In the genomic region with DNA sequence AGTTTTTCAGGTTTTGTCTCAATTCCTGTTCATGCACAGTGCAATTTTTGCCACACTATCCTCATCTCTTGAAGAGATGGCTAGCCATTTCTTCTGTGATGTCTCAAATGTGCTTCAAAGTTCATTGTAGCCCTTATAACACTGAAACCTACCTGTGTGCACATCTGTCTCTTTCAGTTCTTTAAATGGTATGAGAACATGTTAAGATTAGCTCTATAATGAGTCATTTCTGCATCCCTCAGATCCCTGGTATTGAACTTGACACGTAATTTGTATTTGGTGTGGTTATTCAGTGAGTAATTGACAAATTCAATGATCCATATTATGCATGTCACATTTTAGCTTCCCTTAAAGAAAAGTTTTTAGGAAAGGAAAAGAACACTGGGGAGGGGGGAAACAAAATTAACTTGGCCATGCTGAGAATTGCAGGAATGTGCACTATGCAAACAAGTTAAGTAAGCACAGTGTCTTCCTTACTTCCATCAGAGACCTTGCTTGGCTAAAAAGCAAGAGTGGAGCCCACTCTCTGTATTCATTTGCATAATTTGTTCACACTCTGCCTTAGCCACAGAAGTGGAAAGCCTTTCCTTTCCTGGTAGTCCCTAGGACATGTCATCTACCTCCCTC, we compare ENCODE assay signal across 13 cellular contexts.
DNase-seq lines count a peak whose midpoint lies in the region; ATAC-seq and TF ChIP-seq lines count a peak whose summit lies in the region.
"Had no signal": no experiment of that assay in that cellular context is flagged by ENCODE, and none has a peak within 500 bp of the region (broad histone marks: within the 10 kb centered on the region; RNA-seq: fewer than 3 reads in every experiment).

No MANE protein-coding gene starts in this region.

- H3K9me3 ChIP-seq in thyroid gland: no peaks in the 10 kb centered on the region

- no peak overlapping the region for H3K4me3 Mint-ChIP-seq in stimulated activated memory B cell treated with anti-CD40 and anti-IgM and Interleukin-4, amounts not matched to agents 10 μg/mL and 1 μg/mL and 100 μg/mL, for 72 hours
- H3K4me3 Mint-ChIP-seq: activated naive CD4-positive, alpha-beta T cell treated with anti-CD3 and anti-CD28 coated beads, Interleukin-2, amount 50 U/mL, for 24 hours; dendritic cell treated with granulocyte-macrophage colony-stimulating factor and Interleukin-4, amounts not matched to agents 40 ng/mL and 50 ng/mL, for 4 days had no signal

- H3K27me3 Mint-ChIP-seq in stimulated activated memory B cell treated with anti-CD40 and anti-IgM and Interleukin-4, amounts not matched to agents 10 μg/mL and 1 μg/mL and 100 μg/mL, for 72 hours: no peaks in the 10 kb centered on the region
- H3K27me3 Mint-ChIP-seq: activated naive CD4-positive, alpha-beta T cell treated with anti-CD3 and anti-CD28 coated beads, Interleukin-2, amount 50 U/mL, for 24 hours; dendritic cell treated with granulocyte-macrophage colony-stimulating factor and Interleukin-4, amounts not matched to agents 40 ng/mL and 50 ng/mL, for 4 days had no signal

- DNase-seq in T-helper 1 cell (no peak), thyroid gland (no peak), epidermal melanocyte (ENCODE audit: insufficient read length, low spot score) (no peak)
- DNase-seq: DMS 273 treated with DMSO at 0.1 percent for 48 hours, head of caudate nucleus, NCI-H1436 had no signal

- H3K27ac Mint-ChIP-seq in stimulated activated memory B cell treated with anti-CD40 and anti-IgM and Interleukin-4, amounts not matched to agents 10 μg/mL and 1 μg/mL and 100 μg/mL, for 72 hours: no peak overlapping the region
- H3K27ac Mint-ChIP-seq: activated naive CD4-positive, alpha-beta T cell treated with anti-CD3 and anti-CD28 coated beads, Interleukin-2, amount 50 U/mL, for 24 hours; dendritic cell treated with granulocyte-macrophage colony-stimulating factor and Interleukin-4, amounts not matched to agents 40 ng/mL and 50 ng/mL, for 4 days had no signal

- 82 to 95% methylated on average over 1 of the region's 1 CpG for WGBS in thyroid gland, 2 donors

- no peaks in the 10 kb centered on the region for H3K27me3 ChIP-seq in thyroid gland

- no peaks in the 10 kb centered on the region for H3K4me1 ChIP-seq in thyroid gland

- peak; percentile 92 for ATAC-seq in GM19025 (IDR thresholded peaks at IDR 0.05; ENCODE audit: low read depth, unreplicated experiment)
- ATAC-seq in GM21786 (IDR thresholded peaks at IDR 0.05; ENCODE audit: unreplicated experiment): peak; percentile 98
- peak; percentile 98 for ATAC-seq in HG03196 (IDR thresholded peaks at IDR 0.05; ENCODE audit: unreplicated experiment)
- peak; percentile 60 for ATAC-seq in stimulated activated memory B cell treated with anti-CD40 and anti-IgM and Interleukin-4, amounts not matched to agents 10 μg/mL and 1 μg/mL and 100 μg/mL, for 72 hours
- ATAC-seq: sciatic nerve had no signal

- no peak for TF ChIP-seq CTCF in thyroid gland (IDR thresholded peaks at IDR 0.05)

- H3K4me1 Mint-ChIP-seq in stimulated activated memory B cell treated with anti-CD40 and anti-IgM and Interleukin-4, amounts not matched to agents 10 μg/mL and 1 μg/mL and 100 μg/mL, for 72 hours: no peaks in the 10 kb centered on the region
- H3K4me1 Mint-ChIP-seq: activated naive CD4-positive, alpha-beta T cell treated with anti-CD3 and anti-CD28 coated beads, Interleukin-2, amount 50 U/mL, for 24 hours had no signal

- H3K9me3 Mint-ChIP-seq in stimulated activated memory B cell treated with anti-CD40 and anti-IgM and Interleukin-4, amounts not matched to agents 10 μg/mL and 1 μg/mL and 100 μg/mL, for 72 hours: peaks cover 2% of the 10 kb centered on the region

- no peak overlapping the region for H3K4me3 ChIP-seq in thyroid gland (replicated peaks in 1 of 3)

- no peak overlapping the region for H3K27ac ChIP-seq in thyroid gland

- H3K36me3 ChIP-seq in thyroid gland: no peaks in the 10 kb centered on the region

- intact Hi-C loops in thyroid gland (cut with DNase I): no loop called here

- TF ChIP-seq POLR2A in thyroid gland (IDR thresholded peaks at IDR 0.05): no peak

- no peaks in the 10 kb centered on the region for H3K36me3 Mint-ChIP-seq in stimulated activated memory B cell treated with anti-CD40 and anti-IgM and Interleukin-4, amounts not matched to agents 10 μg/mL and 1 μg/mL and 100 μg/mL, for 72 hours
- H3K36me3 Mint-ChIP-seq: activated naive CD4-positive, alpha-beta T cell treated with anti-CD3 and anti-CD28 coated beads, Interleukin-2, amount 50 U/mL, for 24 hours had no signal
